ENCODE assay signal across 8 cellular contexts in the genomic region with DNA sequence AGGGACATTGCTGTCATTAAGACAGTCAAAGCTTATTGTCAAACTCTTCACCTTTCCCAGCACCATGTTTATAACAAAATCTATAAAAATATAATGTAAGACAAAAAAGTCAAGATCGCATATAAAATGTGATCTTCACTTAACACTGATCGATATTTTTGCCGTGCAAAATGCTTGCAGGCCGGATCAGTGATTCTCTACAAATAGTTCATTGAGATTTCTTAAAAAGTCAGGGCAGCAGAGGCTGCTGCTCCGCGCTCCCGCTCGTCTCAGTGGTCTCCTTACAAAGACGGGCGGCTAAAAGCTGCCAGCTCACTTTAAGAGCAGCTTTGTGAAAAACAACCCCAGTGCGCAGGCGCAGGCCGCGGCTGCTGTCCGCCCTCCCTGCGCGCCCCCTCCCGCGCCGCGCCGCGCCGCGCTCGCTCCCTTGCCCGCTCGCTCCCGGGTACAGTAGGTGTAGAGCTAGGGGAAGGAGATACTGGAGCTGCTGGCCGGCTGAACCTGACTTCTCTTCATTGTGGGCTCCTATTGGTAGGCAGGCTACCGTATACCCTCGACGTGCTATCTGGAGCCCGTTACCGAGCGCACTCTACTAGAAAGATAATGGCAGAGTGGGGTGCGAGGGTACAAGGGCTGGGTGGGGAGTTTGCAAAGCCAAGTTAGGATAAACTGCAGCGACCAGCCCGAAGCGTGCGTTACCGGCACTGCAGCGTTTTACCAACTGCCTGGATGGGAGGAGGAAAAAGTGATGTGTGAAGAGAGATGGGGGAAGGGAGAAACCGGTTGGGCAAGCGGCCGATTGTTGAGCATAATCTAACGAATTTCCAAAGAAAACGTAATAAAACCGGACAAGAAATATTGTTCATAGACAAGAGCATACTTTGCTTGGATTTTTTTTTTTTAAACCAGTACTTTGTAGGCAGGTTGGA.
DNase-seq lines count a peak whose midpoint lies in the region; ATAC-seq and TF ChIP-seq lines count a peak whose summit lies in the region.

A gene with protein sequence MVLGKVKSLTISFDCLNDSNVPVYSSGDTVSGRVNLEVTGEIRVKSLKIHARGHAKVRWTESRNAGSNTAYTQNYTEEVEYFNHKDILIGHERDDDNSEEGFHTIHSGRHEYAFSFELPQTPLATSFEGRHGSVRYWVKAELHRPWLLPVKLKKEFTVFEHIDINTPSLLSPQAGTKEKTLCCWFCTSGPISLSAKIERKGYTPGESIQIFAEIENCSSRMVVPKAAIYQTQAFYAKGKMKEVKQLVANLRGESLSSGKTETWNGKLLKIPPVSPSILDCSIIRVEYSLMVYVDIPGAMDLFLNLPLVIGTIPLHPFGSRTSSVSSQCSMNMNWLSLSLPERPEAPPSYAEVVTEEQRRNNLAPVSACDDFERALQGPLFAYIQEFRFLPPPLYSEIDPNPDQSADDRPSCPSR (minus strand): TSS at position 291 of the 929 bp plus-strand sequence. CDS start 225 bp downstream, at position 66.

- no peak for TF ChIP-seq CTCF in GM20000 (IDR thresholded peaks at IDR 0.05; ENCODE audit: extremely low read depth, missing control alignments)

- ATAC-seq in memory B cell (ENCODE audit: low read depth): peak; percentile 32

- H3K9me3 Mint-ChIP-seq in memory B cell: no peaks in the 10 kb centered on the region

- peak within 1 kb of the TSS; percentile 63 for H3K4me3 ChIP-seq in effector memory CD4-positive, alpha-beta T cell (ENCODE audit: insufficient read depth, low read depth, low read length, poor library complexity, severe bottlenecking)

- no peaks in the 10 kb centered on the region for H3K27me3 Mint-ChIP-seq in memory B cell

- peaks cover 7% of the 10 kb centered on the region for H3K4me1 Mint-ChIP-seq in memory B cell

- H3K4me3 Mint-ChIP-seq in memory B cell: peak within 1 kb of the TSS; percentile 94

- H3K36me3 Mint-ChIP-seq in memory B cell: peaks cover 2% of the 10 kb centered on the region

- peak within 1 kb of the TSS; percentile 99 for H3K27ac Mint-ChIP-seq in memory B cell

- no peaks in the 10 kb centered on the region for H3K9me3 ChIP-seq in effector memory CD4-positive, alpha-beta T cell (ENCODE audit: control insufficient read depth, low read length)

- DNase-seq in COLO668 (lab: John Stamatoyannopoulos, UW; ENCODE audit: unreplicated experiment): peak; percentile 94
- peak; percentile 89 for DNase-seq in GM20000 (ENCODE audit: low spot score)
- DNase-seq in HS-5 (ENCODE audit: low read depth): peak; percentile 85
- peak; percentile 96 for DNase-seq in NOMO-1 treated with DMSO at 0.1 percent for 48 hours (lab: John Stamatoyannopoulos, UW; ENCODE audit: unreplicated experiment)
- peak; percentile 90 to 91 for DNase-seq in activated CD8-positive, alpha-beta memory T cell treated with anti-CD3 and anti-CD28 coated beads for 4 hours (ENCODE audit: low read depth in 2 of 2)
- DNase-seq in effector memory CD4-positive, alpha-beta T cell: peak; percentile 90 to 92 (median 92)
- peak; percentile 96 to 98 for DNase-seq in memory B cell (ENCODE audit: low spot score in 2 of 2)
- peak; percentile 96 for DNase-seq in stimulated activated CD8-positive, alpha-beta memory T cell treated with anti-CD3 and anti-CD28 coated beads, Interleukin-12 subunit alpha, Interleukin-12 subunit beta, amount 100 ng/mL, for 1 hour (ENCODE audit: low read depth)

- H3K36me3 ChIP-seq in effector memory CD4-positive, alpha-beta T cell (ENCODE audit: control insufficient read depth, insufficient read depth, low read length): no peaks in the 10 kb centered on the region

- no peaks in the 10 kb centered on the region for H3K27me3 ChIP-seq in effector memory CD4-positive, alpha-beta T cell (replicated peaks; ENCODE audit: control insufficient read depth, insufficient read depth, low read length, poor library complexity, severe bottlenecking)

- H3K27ac ChIP-seq in effector memory CD4-positive, alpha-beta T cell (ENCODE audit: insufficient read depth, low read length, poor library complexity, severe bottlenecking): peak within 1 kb of the TSS; percentile 98

- peaks cover 14% of the 10 kb centered on the region for H3K4me1 ChIP-seq in effector memory CD4-positive, alpha-beta T cell (ENCODE audit: control insufficient read depth, insufficient read depth, low read length, poor library complexity, severe bottlenecking)

Comparison
In these comparisons a context has a peak if more than half of its experiments do, and no peak if none do; other contexts are left out.
1. Peak in every context shown above with its lines: DNase-seq, ATAC-seq, H3K4me3 ChIP-seq and H3K27ac ChIP-seq.